ENCODE assay signal across 25 cellular contexts in genomic region chr7:51059493-51059892, GRCh38.
"Had no signal": no experiment of that assay in that cellular context is flagged by ENCODE, and none has a peak within 500 bp of the region (broad histone marks: within the 10 kb centered on the region; RNA-seq: fewer than 3 reads in every experiment).

No MANE protein-coding gene starts in this region.

- DNase-seq: hippocampal formation; immature natural killer cell; kidney; left ventricle myocardium inferior; mesendoderm; naive thymus-derived CD4-positive, alpha-beta T cell; nucleus accumbens; right lobe of liver; stimulated activated CD4-positive, alpha-beta T cell treated with anti-CD3 and anti-CD28 coated beads, Interleukin-12 subunit alpha, Interleukin-12 subunit beta, amount 100 ng/mL, for 4 hours; stimulated activated CD4-positive, alpha-beta T cell treated with anti-CD3 and anti-CD28 coated beads, Interleukin-15, amount 100 ng/mL, for 24 hours; stimulated activated CD4-positive, alpha-beta T cell treated with anti-CD3 and anti-CD28 coated beads, Interleukin-2, amount 100 ng/mL, for 24 hours; stimulated activated CD4-positive, alpha-beta T cell treated with anti-CD3 and anti-CD28 coated beads, Interleukin-4, amount 100 ng/mL, for 1 hour; stimulated activated naive B cell treated with anti-CD40 and anti-IgM and Interleukin-4, amounts not matched to agents 10 μg/mL and 1 μg/mL and 100 μg/mL, for 72 hours; stimulated activated naive CD8-positive, alpha-beta T cell treated with anti-CD3 and anti-CD28 coated beads, Interleukin-15, Interleukin-2, amounts not matched to agents 100 U/mL and 50 U/mL, for 24 hours; stomach; testis; thyroid gland; transverse colon; upper lobe of left lung had no signal

- H3K4me1 ChIP-seq: right lobe of liver, testis, transverse colon, vagina had no signal

- H3K27me3 ChIP-seq: right atrium auricular region, right lobe of liver, stomach, testis, thyroid gland, transverse colon, upper lobe of left lung, vagina had no signal

- H3K4me1 Mint-ChIP-seq: immature natural killer cell; mesothelial cell of epicardium; naive thymus-derived CD4-positive, alpha-beta T cell; stimulated activated naive B cell treated with anti-CD40 and anti-IgM and Interleukin-4, amounts not matched to agents 10 μg/mL and 1 μg/mL and 100 μg/mL, for 72 hours had no signal

- H3K27me3 Mint-ChIP-seq: natural killer cell treated with Interleukin-12 subunit alpha and Interleukin-12 subunit beta and Interleukin-15 and Interleukin-18, amount 100 ng/mL, for 72 hours; progenitor cell of endocrine pancreas; stimulated activated naive B cell treated with anti-CD40 and anti-IgM and Interleukin-4, amounts not matched to agents 10 μg/mL and 1 μg/mL and 100 μg/mL, for 72 hours had no signal

- H3K4me3 ChIP-seq: left ventricle myocardium inferior, lung, right atrium auricular region, right lobe of liver, stomach, testis, thyroid gland, transverse colon, upper lobe of left lung, vagina had no signal

- H3K36me3 ChIP-seq: left ventricle myocardium inferior, right atrium auricular region, right lobe of liver, stomach, thyroid gland, transverse colon, upper lobe of left lung, vagina had no signal

- ATAC-seq: naive thymus-derived CD4-positive, alpha-beta T cell; natural killer cell treated with Interleukin-12 subunit alpha and Interleukin-12 subunit beta and Interleukin-15 and Interleukin-18, amount 100 ng/mL, for 72 hours; right lobe of liver; stimulated activated naive B cell treated with anti-CD40 and anti-IgM and Interleukin-4, amounts not matched to agents 10 μg/mL and 1 μg/mL and 100 μg/mL, for 72 hours; stimulated activated naive CD8-positive, alpha-beta T cell treated with anti-CD3 and anti-CD28 coated beads, Interleukin-15, Interleukin-2, amounts not matched to agents 100 U/mL and 50 U/mL, for 24 hours had no signal

- H3K9me3 Mint-ChIP-seq: immature natural killer cell; mesothelial cell of epicardium; natural killer cell treated with Interleukin-12 subunit alpha and Interleukin-12 subunit beta and Interleukin-15 and Interleukin-18, amount 100 ng/mL, for 72 hours; stimulated activated naive B cell treated with anti-CD40 and anti-IgM and Interleukin-4, amounts not matched to agents 10 μg/mL and 1 μg/mL and 100 μg/mL, for 72 hours had no signal

- H3K36me3 Mint-ChIP-seq: immature natural killer cell; mesothelial cell of epicardium; naive thymus-derived CD4-positive, alpha-beta T cell; natural killer cell treated with Interleukin-12 subunit alpha and Interleukin-12 subunit beta and Interleukin-15 and Interleukin-18, amount 100 ng/mL, for 72 hours; stimulated activated naive B cell treated with anti-CD40 and anti-IgM and Interleukin-4, amounts not matched to agents 10 μg/mL and 1 μg/mL and 100 μg/mL, for 72 hours had no signal

- H3K4me3 Mint-ChIP-seq: immature natural killer cell; mesothelial cell of epicardium; naive thymus-derived CD4-positive, alpha-beta T cell; natural killer cell treated with Interleukin-12 subunit alpha and Interleukin-12 subunit beta and Interleukin-15 and Interleukin-18, amount 100 ng/mL, for 72 hours; stimulated activated naive B cell treated with anti-CD40 and anti-IgM and Interleukin-4, amounts not matched to agents 10 μg/mL and 1 μg/mL and 100 μg/mL, for 72 hours had no signal

- H3K27ac Mint-ChIP-seq: immature natural killer cell; mesothelial cell of epicardium; naive thymus-derived CD4-positive, alpha-beta T cell; natural killer cell treated with Interleukin-12 subunit alpha and Interleukin-12 subunit beta and Interleukin-15 and Interleukin-18, amount 100 ng/mL, for 72 hours; progenitor cell of endocrine pancreas; stimulated activated naive B cell treated with anti-CD40 and anti-IgM and Interleukin-4, amounts not matched to agents 10 μg/mL and 1 μg/mL and 100 μg/mL, for 72 hours had no signal

- H3K27ac ChIP-seq: left ventricle myocardium inferior, right atrium auricular region, right lobe of liver, stomach, testis, thyroid gland, transverse colon, upper lobe of left lung, vagina had no signal

- H3K9me3 ChIP-seq: left ventricle myocardium inferior, right atrium auricular region, right lobe of liver, stomach, testis, thyroid gland, transverse colon, upper lobe of left lung, vagina had no signal
